Comparison of ENCODE assay signal across 15 cellular contexts in genomic region chr9:85479305-85479704, GRCh38.
A peak's percentile ranks its signal among the peaks of the same experiment; 100 is the strongest.
DNase-seq lines count a peak whose midpoint lies in the region; ATAC-seq and TF ChIP-seq lines count a peak whose summit lies in the region.
"Had no signal": no experiment of that assay in that cellular context is flagged by ENCODE, and none has a peak within 500 bp of the region (broad histone marks: within the 10 kb centered on the region; RNA-seq: fewer than 3 reads in every experiment).

No MANE protein-coding gene starts in this region.

- intact Hi-C loops in left ventricle myocardium superior (cut with micrococcal nuclease) (no loop called here), uterus (cut with DNase I; ENCODE audit: low total_unique reads) (no loop called here)
- intact Hi-C loops in dendritic cell treated with granulocyte-macrophage colony-stimulating factor and Interleukin-4, amounts not matched to agents 40 ng/mL and 50 ng/mL, for 4 days (cut with micrococcal nuclease), result no loop called here
- intact Hi-C loops in activated CD8-positive, alpha-beta T cell treated with anti-CD3 and anti-CD28 coated beads for 36 hours (cut with micrococcal nuclease), result no loop called here

- H3K27ac Mint-ChIP-seq in dendritic cell treated with granulocyte-macrophage colony-stimulating factor and Interleukin-4, amounts not matched to agents 40 ng/mL and 50 ng/mL, for 4 days, result peak overlapping the region; percentile 23
- H3K27ac Mint-ChIP-seq in neural crest cell (ENCODE audit: unreplicated experiment), result peak overlapping the region; percentile 13
- H3K27ac Mint-ChIP-seq in activated CD8-positive, alpha-beta T cell treated with anti-CD3 and anti-CD28 coated beads for 36 hours, result no peak overlapping the region
- H3K27ac Mint-ChIP-seq: CD4-positive, alpha-beta memory T cell had no signal

- no peaks in the 10 kb centered on the region for H3K36me3 Mint-ChIP-seq in dendritic cell treated with granulocyte-macrophage colony-stimulating factor and Interleukin-4, amounts not matched to agents 40 ng/mL and 50 ng/mL, for 4 days (ENCODE audit: low read depth)
- H3K36me3 Mint-ChIP-seq in neural crest cell (ENCODE audit: low read depth), result no peaks in the 10 kb centered on the region
- H3K36me3 Mint-ChIP-seq in activated CD8-positive, alpha-beta T cell treated with anti-CD3 and anti-CD28 coated beads for 36 hours (ENCODE audit: low read depth), result no peaks in the 10 kb centered on the region
- H3K36me3 Mint-ChIP-seq: CD4-positive, alpha-beta memory T cell had no signal

- H3K27me3 ChIP-seq in right atrium auricular region, result no peaks in the 10 kb centered on the region
- H3K27me3 ChIP-seq in uterus, result no peaks in the 10 kb centered on the region

- H3K27me3 Mint-ChIP-seq in dendritic cell treated with granulocyte-macrophage colony-stimulating factor and Interleukin-4, amounts not matched to agents 40 ng/mL and 50 ng/mL, for 4 days, result peaks cover 6% of the 10 kb centered on the region
- peaks cover 10% of the 10 kb centered on the region for H3K27me3 Mint-ChIP-seq in neural crest cell (ENCODE audit: low read depth)
- H3K27me3 Mint-ChIP-seq in activated CD8-positive, alpha-beta T cell treated with anti-CD3 and anti-CD28 coated beads for 36 hours, result peaks cover 17% of the 10 kb centered on the region

- POLR2A ChIA-PET in activated CD8-positive, alpha-beta T cell treated with anti-CD3 and anti-CD28 coated beads for 36 hours (lab: Charles Lee), result no interaction called here

- peak; percentile 26 for ATAC-seq in left ventricle myocardium superior
- no peak for ATAC-seq in activated CD8-positive, alpha-beta T cell treated with anti-CD3 and anti-CD28 coated beads for 36 hours

- no peak overlapping the region for H3K4me3 Mint-ChIP-seq in dendritic cell treated with granulocyte-macrophage colony-stimulating factor and Interleukin-4, amounts not matched to agents 40 ng/mL and 50 ng/mL, for 4 days
- H3K4me3 Mint-ChIP-seq in neural crest cell, result no peak overlapping the region
- no peak overlapping the region for H3K4me3 Mint-ChIP-seq in activated CD8-positive, alpha-beta T cell treated with anti-CD3 and anti-CD28 coated beads for 36 hours
- H3K4me3 Mint-ChIP-seq: CD4-positive, alpha-beta memory T cell had no signal

- CTCF ChIA-PET in activated CD8-positive, alpha-beta T cell treated with anti-CD3 and anti-CD28 coated beads for 36 hours (lab: Charles Lee), result no interaction called here

- peaks cover 6% of the 10 kb centered on the region for H3K9me3 Mint-ChIP-seq in dendritic cell treated with granulocyte-macrophage colony-stimulating factor and Interleukin-4, amounts not matched to agents 40 ng/mL and 50 ng/mL, for 4 days
- peaks cover 3% of the 10 kb centered on the region for H3K9me3 Mint-ChIP-seq in neural crest cell
- H3K9me3 Mint-ChIP-seq in activated CD8-positive, alpha-beta T cell treated with anti-CD3 and anti-CD28 coated beads for 36 hours, result no peaks in the 10 kb centered on the region

- H3K4me3 ChIP-seq in right atrium auricular region (no peak overlapping the region), uterus (no peak overlapping the region)
- H3K4me3 ChIP-seq: HAP-1 had no signal

- H3K27ac ChIP-seq in right atrium auricular region (no peak overlapping the region), uterus (no peak overlapping the region)

- no peaks in the 10 kb centered on the region for H3K4me1 ChIP-seq in right atrium auricular region
- H3K4me1 ChIP-seq in uterus, result no peaks in the 10 kb centered on the region
- H3K4me1 ChIP-seq: HAP-1 had no signal

- TF ChIP-seq POLR2A in uterus (IDR thresholded peaks at IDR 0.05), result no peak

- H3K36me3 ChIP-seq in right atrium auricular region, result no peaks in the 10 kb centered on the region
- no peaks in the 10 kb centered on the region for H3K36me3 ChIP-seq in uterus
- H3K36me3 ChIP-seq: HAP-1 had no signal

- TF ChIP-seq CTCF in right atrium auricular region (IDR thresholded peaks at IDR 0.05) (no peak), neural crest cell (conservative IDR thresholded peaks at IDR 0.05) (no peak), uterus (IDR thresholded peaks at IDR 0.05) (no peak)
- no peak for TF ChIP-seq CTCF in activated CD8-positive, alpha-beta T cell treated with anti-CD3 and anti-CD28 coated beads for 36 hours (IDR thresholded peaks at IDR 0.05)

- no peaks in the 10 kb centered on the region for H3K9me3 ChIP-seq in right atrium auricular region
- H3K9me3 ChIP-seq in uterus, result no peaks in the 10 kb centered on the region
- H3K9me3 ChIP-seq: HAP-1 had no signal

- DNase-seq in left ventricle myocardium superior (no peak), right atrium auricular region (ENCODE audit: low spot score) (no peak), neural crest cell (ENCODE audit: low read depth, low spot score) (no peak), uterus (no peak)
- no peak for DNase-seq in activated CD8-positive, alpha-beta T cell treated with anti-CD3 and anti-CD28 coated beads for 36 hours
- DNase-seq: C1 segment of cervical spinal cord; Calu3; CD4-positive, alpha-beta memory T cell; COR-L47; DMS53; DMS79 treated with DMSO at 0.1 percent for 48 hours; GF-D8; GOT3 had no signal

- peaks cover 8% of the 10 kb centered on the region for H3K4me1 Mint-ChIP-seq in dendritic cell treated with granulocyte-macrophage colony-stimulating factor and Interleukin-4, amounts not matched to agents 40 ng/mL and 50 ng/mL, for 4 days (ENCODE audit: low read depth)
- H3K4me1 Mint-ChIP-seq in neural crest cell, result no peaks in the 10 kb centered on the region
- H3K4me1 Mint-ChIP-seq in activated CD8-positive, alpha-beta T cell treated with anti-CD3 and anti-CD28 coated beads for 36 hours (ENCODE audit: low read depth), result no peaks in the 10 kb centered on the region
- H3K4me1 Mint-ChIP-seq: CD4-positive, alpha-beta memory T cell had no signal
